ENCODE assay signal across 9 cellular contexts in genomic region chr5:115544371-115545064, GRCh38. TPM values are rescaled to one million over a fixed set of nuclear protein-coding genes. Genes with fewer than 3 reads are reported as not detected.
DNase-seq lines count a peak whose midpoint lies in the region; ATAC-seq, FAIRE-seq and TF ChIP-seq lines count a peak whose summit lies in the region.
"Had no signal": no experiment of that assay in that cellular context is flagged by ENCODE, and none has a peak within 500 bp of the region (broad histone marks: within the 10 kb centered on the region; RNA-seq: fewer than 3 reads in every experiment).

A gene with protein sequence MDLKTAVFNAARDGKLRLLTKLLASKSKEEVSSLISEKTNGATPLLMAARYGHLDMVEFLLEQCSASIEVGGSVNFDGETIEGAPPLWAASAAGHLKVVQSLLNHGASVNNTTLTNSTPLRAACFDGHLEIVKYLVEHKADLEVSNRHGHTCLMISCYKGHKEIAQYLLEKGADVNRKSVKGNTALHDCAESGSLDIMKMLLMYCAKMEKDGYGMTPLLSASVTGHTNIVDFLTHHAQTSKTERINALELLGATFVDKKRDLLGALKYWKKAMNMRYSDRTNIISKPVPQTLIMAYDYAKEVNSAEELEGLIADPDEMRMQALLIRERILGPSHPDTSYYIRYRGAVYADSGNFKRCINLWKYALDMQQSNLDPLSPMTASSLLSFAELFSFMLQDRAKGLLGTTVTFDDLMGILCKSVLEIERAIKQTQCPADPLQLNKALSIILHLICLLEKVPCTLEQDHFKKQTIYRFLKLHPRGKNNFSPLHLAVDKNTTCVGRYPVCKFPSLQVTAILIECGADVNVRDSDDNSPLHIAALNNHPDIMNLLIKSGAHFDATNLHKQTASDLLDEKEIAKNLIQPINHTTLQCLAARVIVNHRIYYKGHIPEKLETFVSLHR (minus strand): TSS chr5:115544775. CDS start chr5:115543493, 1,282 bp downstream.

- peak within 1 kb of the TSS; percentile 81 to 88 for H3K9ac ChIP-seq in kidney (ENCODE audit: low read length in 2 of 2)

- peak within 1 kb of the TSS; percentile 66 to 77 for H3K4me3 ChIP-seq in kidney (ENCODE audit: low read length in 2 of 2)

- peaks cover 9 to 14% of the 10 kb centered on the region in 2 donors for H3K4me1 ChIP-seq in kidney (ENCODE audit: control insufficient read depth in 1 of 2, insufficient read depth in 1 of 2, low read depth in 1 of 2, low read length in 2 of 2)

- intact Hi-C loops in kidney (cut with DNase I): no loop called here

- ATAC-seq in GM19035 (IDR thresholded peaks at IDR 0.05; ENCODE audit: unreplicated experiment): peak; percentile 96
- ATAC-seq in HG03354 (IDR thresholded peaks at IDR 0.05; ENCODE audit: poor library complexity, severe bottlenecking, unreplicated experiment): peak; percentile 96

- TF ChIP-seq CTCF in AG09319 (IDR thresholded peaks at IDR 0.05; ENCODE audit: low read depth, low read length) (no peak), kidney (IDR thresholded peaks at IDR 0.05; ENCODE audit: borderline replicate concordance, extremely low read depth, insufficient read depth) (no peak)

- H3K36me3 ChIP-seq in kidney (ENCODE audit: control insufficient read depth in 1 of 2, insufficient read depth in 2 of 2, low read length in 2 of 2): no peaks in the 10 kb centered on the region

- peak within 1 kb of the TSS; percentile 94 to 96 for H3K27ac ChIP-seq in kidney (ENCODE audit: low read depth in 2 of 2, low read length in 2 of 2)

- no peak for FAIRE-seq in kidney (lab: Jason Lieb, UNC)
- FAIRE-seq: colon had no signal

- DNase-seq in AG09319 (ENCODE audit: extremely low read depth, low read depth) (peak; percentile 97), NCI-H446 treated with DMSO at 0.1 percent for 48 hours (lab: John Stamatoyannopoulos, UW) (peak; percentile 94), cerebellar nuclear complex (lab: John Stamatoyannopoulos, UW) (peak; percentile 47 to 86), kidney (peak; percentile 99)
- peak; percentile 97 for DNase-seq in activated CD4-positive, CD25-positive, alpha-beta regulatory T cell treated with anti-CD3 and anti-CD28 coated beads, Interleukin-2, amount 50 U/mL, for 72 hours
- DNase-seq in stimulated activated CD4-positive, alpha-beta T cell treated with anti-CD3 and anti-CD28 coated beads, Interleukin-15, amount 100 ng/mL, for 24 hours: peak; percentile 99

- H3K9me3 ChIP-seq in kidney (ENCODE audit: control insufficient read depth in 1 of 2, low read length in 2 of 2): peaks cover 0 to 7% of the 10 kb centered on the region in 2 donors

RNA-seq across cellular contexts. Expression of the gene that starts here (rescaled TPM):
- 18.6 TPM for total RNA-seq in kidney
- polyA plus RNA-seq in kidney (ENCODE audit: insufficient read depth, low read depth, low replicate concordance): 4.3 TPM

Comparison
In these comparisons a context has a peak if more than half of its experiments do, and no peak if none do; other contexts are left out.
1. Peak in every context shown above with its lines: DNase-seq, ATAC-seq, H3K4me3 ChIP-seq and H3K27ac ChIP-seq.